In the genomic region with DNA sequence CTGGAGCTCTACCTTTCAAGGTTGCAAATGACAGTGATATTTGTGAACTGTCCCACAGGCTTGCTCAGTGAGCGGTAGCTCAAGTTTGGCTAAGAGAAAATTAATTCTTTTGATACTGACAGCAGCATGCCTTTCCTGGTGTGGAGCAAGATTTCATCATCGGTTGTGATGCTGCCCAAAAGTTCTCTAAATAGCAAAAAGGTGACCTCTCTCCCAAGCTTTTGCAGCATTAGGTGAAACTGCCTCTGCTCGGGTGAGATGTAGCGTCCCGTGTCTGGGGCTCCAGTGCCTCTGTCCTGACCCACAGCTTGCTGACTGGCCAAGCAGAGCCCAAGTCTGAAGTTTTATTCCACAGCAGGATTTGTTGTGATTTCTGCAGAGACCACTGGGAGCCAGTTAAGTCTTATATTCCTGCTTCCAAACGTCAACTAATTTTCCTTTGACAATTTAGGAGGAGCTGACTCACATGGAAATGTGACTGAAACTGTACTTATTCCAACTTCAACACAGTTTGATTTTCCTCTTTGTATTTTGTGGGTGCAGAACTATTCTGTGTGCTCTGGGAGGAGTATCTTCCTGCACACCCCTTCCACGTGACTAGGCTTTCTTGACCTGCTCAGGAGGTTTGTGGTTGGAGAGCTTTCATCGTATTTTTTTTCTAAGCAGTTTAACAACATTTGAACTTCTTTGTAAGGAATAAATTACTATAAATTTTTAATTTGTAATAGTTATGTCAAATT, we compare ENCODE assay signal across 19 cellular contexts. TPM values are rescaled to one million over a fixed set of nuclear protein-coding genes. Genes with fewer than 3 reads are reported as not detected.
DNase-seq lines count a peak whose midpoint lies in the region; ATAC-seq and TF ChIP-seq lines count a peak whose summit lies in the region.
"Had no signal": no experiment of that assay in that cellular context is flagged by ENCODE, and none has a peak within 500 bp of the region (broad histone marks: within the 10 kb centered on the region; RNA-seq: fewer than 3 reads in every experiment).

No MANE protein-coding gene starts in this region.

- intact Hi-C loops in heart left ventricle (cut with DNase I): no loop called here
- intact Hi-C loops in right cardiac atrium (cut with DNase I): no loop called here
- intact Hi-C loops in breast epithelium (cut with DNase I; ENCODE audit: low total_unique reads): no loop called here

- H3K27me3 ChIP-seq in heart left ventricle (peaks cover 0 to 19% (median 0%) of the 10 kb centered on the region in 9 donors), right cardiac atrium (ENCODE audit: control insufficient read depth, insufficient read depth) (no peaks in the 10 kb centered on the region), breast epithelium (no peaks in the 10 kb centered on the region), thoracic aorta (replicated peaks; ENCODE audit: insufficient read depth) (no peaks in the 10 kb centered on the region)
- H3K27me3 ChIP-seq: uterus had no signal

- no peak for TF ChIP-seq POLR2A in heart left ventricle (IDR thresholded peaks at IDR 0.05)
- no peak for TF ChIP-seq POLR2A in breast epithelium (IDR thresholded peaks at IDR 0.05)
- TF ChIP-seq POLR2A in GM18505 (IDR thresholded peaks at IDR 0.05; ENCODE audit: borderline replicate concordance, extremely low read depth, insufficient read depth, insufficient read length): no peak

- TF ChIP-seq CTCF in heart left ventricle (IDR thresholded peaks at IDR 0.05) (no peak), breast epithelium (IDR thresholded peaks at IDR 0.05) (no peak), thoracic aorta (IDR thresholded peaks at IDR 0.05) (no peak)

- 36 to 43% (median 39%) methylated on average over 8 of the region's 8 CpGs for WGBS in heart left ventricle, 4 donors
- WGBS in right cardiac atrium: 39% methylated on average over 8 of the region's 8 CpGs

- peak overlapping the region in 1 of 12 donors; percentile 10 for H3K4me3 ChIP-seq in heart left ventricle
- H3K4me3 ChIP-seq in right cardiac atrium (ENCODE audit: low read length): no peak overlapping the region
- peak overlapping the region in 2 of 3 donors; percentile 70 to 87 for H3K4me3 ChIP-seq in breast epithelium
- peak overlapping the region; percentile 9 for H3K4me3 ChIP-seq in thoracic aorta
- H3K4me3 ChIP-seq: lower lobe of right lung, uterus had no signal

- peaks cover 0 to 90% (median 37%) of the 10 kb centered on the region in 12 donors for H3K4me1 ChIP-seq in heart left ventricle
- peaks cover 5% of the 10 kb centered on the region for H3K4me1 ChIP-seq in right cardiac atrium (ENCODE audit: control insufficient read depth, insufficient read depth, low read length)
- no peaks in the 10 kb centered on the region for H3K4me1 ChIP-seq in breast epithelium
- peaks cover 21 to 71% of the 10 kb centered on the region in 2 donors for H3K4me1 ChIP-seq in thoracic aorta (ENCODE audit: control insufficient read depth in 1 of 2, low read depth in 2 of 2)
- H3K4me1 ChIP-seq: uterus had no signal

- H3K4me3 Mint-ChIP-seq in activated T-cell treated with anti-CD3 and anti-CD28 coated beads, Interleukin-2, amount 50 U/mL, for 4 hours: no peak overlapping the region
- H3K4me3 Mint-ChIP-seq: activated naive CD8-positive, alpha-beta T cell; H9; stimulated activated naive CD8-positive, alpha-beta T cell treated with anti-CD3 and anti-CD28 coated beads, Interleukin-15, amount 100 ng/mL, for 72 hours had no signal

- H3K4me1 Mint-ChIP-seq in activated T-cell treated with anti-CD3 and anti-CD28 coated beads, Interleukin-2, amount 50 U/mL, for 4 hours (ENCODE audit: low read depth): peaks cover 11% of the 10 kb centered on the region

- peaks cover 23% of the 10 kb centered on the region for H3K27me3 Mint-ChIP-seq in activated T-cell treated with anti-CD3 and anti-CD28 coated beads, Interleukin-2, amount 50 U/mL, for 4 hours (ENCODE audit: low read depth)

- H3K36me3 Mint-ChIP-seq in activated T-cell treated with anti-CD3 and anti-CD28 coated beads, Interleukin-2, amount 50 U/mL, for 4 hours (ENCODE audit: insufficient read depth): no peaks in the 10 kb centered on the region
- H3K36me3 Mint-ChIP-seq: activated naive CD8-positive, alpha-beta T cell had no signal

- H3K9me3 Mint-ChIP-seq in activated T-cell treated with anti-CD3 and anti-CD28 coated beads, Interleukin-2, amount 50 U/mL, for 4 hours: no peaks in the 10 kb centered on the region
- H3K9me3 Mint-ChIP-seq: H9; stimulated activated naive CD8-positive, alpha-beta T cell treated with anti-CD3 and anti-CD28 coated beads, Interleukin-15, amount 100 ng/mL, for 72 hours had no signal

- H3K36me3 ChIP-seq in heart left ventricle (peaks cover 0 to 30% (median 3%) of the 10 kb centered on the region in 9 donors), breast epithelium (no peaks in the 10 kb centered on the region), thoracic aorta (peaks cover 2% of the 10 kb centered on the region)
- H3K36me3 ChIP-seq: lower lobe of right lung, uterus had no signal

- H3K9me3 ChIP-seq in heart left ventricle (no peaks in the 10 kb centered on the region), right cardiac atrium (ENCODE audit: control insufficient read depth, low read length) (no peaks in the 10 kb centered on the region), breast epithelium (no peaks in the 10 kb centered on the region), thoracic aorta (no peaks in the 10 kb centered on the region)
- H3K9me3 ChIP-seq: lower lobe of right lung, uterus had no signal

- DNase-seq in heart left ventricle: no peak
- no peak for DNase-seq in right cardiac atrium
- no peak for DNase-seq in breast epithelium (ENCODE audit: low spot score in 2 of 2)
- no peak for DNase-seq in left lobe of liver (ENCODE audit: low spot score)
- DNase-seq in thoracic aorta (ENCODE audit: low spot score): no peak
- DNase-seq in H4 (ENCODE audit: low spot score): no peak
- no peak for DNase-seq in activated T-cell treated with anti-CD3 and anti-CD28 coated beads, Interleukin-2, amount 50 U/mL, for 4 hours
- DNase-seq: activated T-cell treated with anti-CD3 and anti-CD28 coated beads, Interleukin-2, amount 50 U/mL, for 48 hours; C1 segment of cervical spinal cord; GDM1; H9; NCI-H1436; NCI-H2171 treated with DMSO at 0.1 percent for 48 hours; stimulated activated CD4-positive, alpha-beta T cell treated with anti-CD3 and anti-CD28 coated beads, Interleukin-2, amount 100 ng/mL, for 24 hours; stimulated activated naive CD8-positive, alpha-beta T cell treated with anti-CD3 and anti-CD28 coated beads, Interleukin-15, amount 100 ng/mL, for 72 hours had no signal

- no peak for ATAC-seq in heart left ventricle
- no peak for ATAC-seq in right cardiac atrium
- peak; percentile 57 for ATAC-seq in left lobe of liver
- peak; percentile 25 for ATAC-seq in thoracic aorta (ENCODE audit: insufficient number of reproducible peaks, low FRiP score, low read depth)
- no peak for ATAC-seq in activated T-cell treated with anti-CD3 and anti-CD28 coated beads, Interleukin-2, amount 50 U/mL, for 4 hours
- no peak for ATAC-seq in GM18505 (IDR thresholded peaks at IDR 0.05; ENCODE audit: unreplicated experiment)
- ATAC-seq: lower lobe of right lung; stimulated activated naive CD8-positive, alpha-beta T cell treated with anti-CD3 and anti-CD28 coated beads, Interleukin-15, amount 100 ng/mL, for 72 hours had no signal

- peak overlapping the region in 11 of 12 donors; percentile 10 to 98 (median 79) for H3K27ac ChIP-seq in heart left ventricle
- H3K27ac ChIP-seq in right cardiac atrium (ENCODE audit: low read length): no peak overlapping the region
- H3K27ac ChIP-seq in breast epithelium: peak overlapping the region; percentile 77 to 82
- peak overlapping the region; percentile 80 to 83 for H3K27ac ChIP-seq in thoracic aorta
- H3K27ac ChIP-seq: lower lobe of right lung had no signal

RNA-seq across cellular contexts. Expression of gene SYNM, which starts 5.9 kb away (rescaled TPM):
- total RNA-seq in heart left ventricle (100 to 1,000 TPM; 197 to 455 (median 311) TPM), right cardiac atrium (100 to 1,000 TPM; 184 to 463 (median 218) TPM), breast epithelium (100 to 1,000 TPM in 2 of 3 donors, 10 to 100 TPM in 1; 32.0 to 319 (median 115) TPM), left lobe of liver (3.8 TPM), thoracic aorta (100 to 1,000 TPM in 1 of 2 donors, 10 to 100 TPM in 1; 60.9 to 102 TPM)
- polyA plus RNA-seq in heart left ventricle (100 to 1,000 TPM; 113 to 154 TPM), right cardiac atrium (127 TPM)
- total RNA-seq in H4 (2014; rRNA removed; shearing (Covaris generic)): 6.6 and 8.0 TPM in 2 replicates
- total RNA-seq in activated T-cell treated with anti-CD3 and anti-CD28 coated beads, Interleukin-2, amount 50 U/mL, for 4 hours: under 1 TPM; 0.42 to 0.60 (median 0.53) TPM

Comparison
In these comparisons a context has a peak if more than half of its experiments do, and no peak if none do; other contexts are left out.
1. ATAC-seq: peak in left lobe of liver (single experiment) and thoracic aorta (single experiment); none in heart left ventricle (0 of 4), right cardiac atrium (0 of 2), activated T-cell treated with anti-CD3 and anti-CD28 coated beads, Interleukin-2, amount 50 U/mL, for 4 hours (0 of 2) and GM18505 (single experiment).